ENCODE assay signal across 11 cellular contexts in genomic region chr7:18497082-18497481, GRCh38. TPM values are rescaled to one million over a fixed set of nuclear protein-coding genes. Genes with fewer than 3 reads are reported as not detected.
DNase-seq lines count a peak whose midpoint lies in the region; ATAC-seq, FAIRE-seq and TF ChIP-seq lines count a peak whose summit lies in the region.
"Had no signal": no experiment of that assay in that cellular context is flagged by ENCODE, and none has a peak within 500 bp of the region (broad histone marks: within the 10 kb centered on the region; RNA-seq: fewer than 3 reads in every experiment).

No MANE protein-coding gene starts in this region.

- peak overlapping the region; percentile 36 to 76 for H3K27ac ChIP-seq in coronary artery
- H3K27ac ChIP-seq in neuronal stem cell (replicated peaks; ENCODE audit: low read length) = no peak overlapping the region
- H3K27ac ChIP-seq in HepG2 (ENCODE audit: extremely low read length, insufficient read depth, low read length) = no peak overlapping the region
- H3K27ac ChIP-seq: hepatocyte had no signal

- H3K23ac ChIP-seq in neuronal stem cell (ENCODE audit: low read depth, low read length, poor library complexity) = no peak overlapping the region

- DNase-seq in HFFc6 (no peak), coronary artery (ENCODE audit: low spot score) (no peak), neuronal stem cell (ENCODE audit: low spot score) (no peak), HepG2 (ENCODE audit: low spot score) (no peak), DMS 273 treated with DMSO at 0.1 percent for 48 hours (lab: John Stamatoyannopoulos, UW) (no peak)
- no peak for DNase-seq in activated CD4-positive, alpha-beta T cell treated with anti-CD3 and anti-CD28 coated beads for 1 hour
- DNase-seq: activated CD4-positive, alpha-beta memory T cell treated with anti-CD3 and anti-CD28 coated beads for 36 hours; NCI-H226; SW 1271 had no signal

- no peak overlapping the region for H4K8ac ChIP-seq in neuronal stem cell (ENCODE audit: low read depth, low read length)

- H3K4me1 Mint-ChIP-seq in HFFc6 (ENCODE audit: low read depth) = peaks cover 48% of the 10 kb centered on the region

- CTCF ChIA-PET in HepG2 (lab: Yijun Ruan, JAX; ENCODE audit: low intra/inter-chr PET ratio, low total read pairs) = no interaction called here

- no peaks in the 10 kb centered on the region for H3K79me2 ChIP-seq in HepG2 (ENCODE audit: insufficient read depth, low read length)
- H3K79me2 ChIP-seq: hepatocyte had no signal

- no peak for TF ChIP-seq RAD21 in HepG2 (CRISPR knock-in tag; IDR thresholded peaks at IDR 0.05)

- H3K36me3 ChIP-seq in ES-I3 (ENCODE audit: insufficient read depth, low read length) = no peaks in the 10 kb centered on the region
- H3K36me3 ChIP-seq in neuronal stem cell (replicated peaks in 1 of 2; ENCODE audit: control insufficient read depth in 2 of 2, insufficient read depth in 2 of 2, low read length in 2 of 2) = no peaks in the 10 kb centered on the region
- H3K36me3 ChIP-seq in HepG2 (replicated peaks in 1 of 2; ENCODE audit: control insufficient read depth in 1 of 2, insufficient read depth in 2 of 2, low read length in 2 of 2) = no peaks in the 10 kb centered on the region

- FAIRE-seq in HepG2 (lab: Jason Lieb, UNC) = no peak

- TF ChIP-seq POLR2A in HepG2 (IDR thresholded peaks at IDR 0.05; ENCODE audit: insufficient read depth in 1 of 2, low read depth in 2 of 2, low read length in 2 of 2) = no peak

- no peaks in the 10 kb centered on the region for H3K9me3 Mint-ChIP-seq in HFFc6
- H3K9me3 Mint-ChIP-seq: activated CD4-positive, alpha-beta memory T cell treated with anti-CD3 and anti-CD28 coated beads for 36 hours had no signal

- in situ Hi-C loops in HepG2 (cut with HindIII; ENCODE audit: extremely low pct_ligation_motif_present, low pct_unique_long_range_greater_than_20kb) = no loop called here

- TF ChIP-seq EP300 in HepG2 (IDR thresholded peaks at IDR 0.05; ENCODE audit: low read depth in 2 of 2, low read length in 2 of 2) (no peak), HepG2 (CRISPR knock-in tag; IDR thresholded peaks at IDR 0.05; ENCODE audit: borderline replicate concordance) (no peak)

- no peaks in the 10 kb centered on the region for H3K27me3 Mint-ChIP-seq in HFFc6 (ENCODE audit: insufficient read depth)

- no peak overlapping the region for H3K18ac ChIP-seq in neuronal stem cell (ENCODE audit: low read length)

- H4K20me1 ChIP-seq in HepG2 (ENCODE audit: insufficient read depth, low read length) = no peaks in the 10 kb centered on the region

- no peaks in the 10 kb centered on the region for H3K79me1 ChIP-seq in neuronal stem cell (ENCODE audit: low read depth, low read length)

- no peak overlapping the region for H3K4me2 ChIP-seq in neuronal stem cell (ENCODE audit: insufficient read depth, low read length, poor library complexity, severe bottlenecking)
- no peak overlapping the region for H3K4me2 ChIP-seq in HepG2 (ENCODE audit: low read depth, low read length)

- no peak for ATAC-seq in HepG2

- no peak overlapping the region for H3K14ac ChIP-seq in neuronal stem cell (ENCODE audit: low read length)

- H3K4me3 ChIP-seq in coronary artery = peak overlapping the region; percentile 70
- H3K4me3 ChIP-seq in neuronal stem cell (ENCODE audit: low read length in 2 of 2) = peak overlapping the region in 1 of 2 donors; percentile 51
- H3K4me3 ChIP-seq in HepG2 (replicated peaks in 1 of 3; ENCODE audit: insufficient read depth in 1 of 3, low read depth in 2 of 3, low read length in 3 of 3) = no peak overlapping the region
- H3K4me3 ChIP-seq: hepatocyte had no signal

- H3K4me1 ChIP-seq in ES-I3 (ENCODE audit: insufficient read depth, low read length) (peaks cover 10% of the 10 kb centered on the region), neuronal stem cell (ENCODE audit: control insufficient read depth in 2 of 2, insufficient read depth in 1 of 2, low read depth in 1 of 2, low read length in 2 of 2) (peaks cover 6 to 17% of the 10 kb centered on the region in 2 donors), HepG2 (ENCODE audit: insufficient read depth, low read length) (no peaks in the 10 kb centered on the region)

- H3K36me3 Mint-ChIP-seq in HFFc6 (ENCODE audit: low read depth) = no peaks in the 10 kb centered on the region
- H3K36me3 Mint-ChIP-seq: activated CD4-positive, alpha-beta memory T cell treated with anti-CD3 and anti-CD28 coated beads for 36 hours had no signal

- no peak overlapping the region for H3K4ac ChIP-seq in neuronal stem cell (ENCODE audit: low read length)

- intact Hi-C loops in HepG2 (cut with micrococcal nuclease; ENCODE audit: unreplicated experiment) = no loop called here

- H3K27ac Mint-ChIP-seq in HFFc6 = no peak overlapping the region
- H3K27ac Mint-ChIP-seq: activated CD4-positive, alpha-beta memory T cell treated with anti-CD3 and anti-CD28 coated beads for 36 hours had no signal

- H2AFZ ChIP-seq in neuronal stem cell (ENCODE audit: low read length) (peak overlapping the region; percentile 85), HepG2 (ENCODE audit: low read length) (no peak overlapping the region)

- POLR2A ChIA-PET in HepG2 (lab: Yijun Ruan, JAX) = no interaction called here

- peak overlapping the region; percentile 83 for H3K4me3 Mint-ChIP-seq in HFFc6
- H3K4me3 Mint-ChIP-seq: activated CD4-positive, alpha-beta memory T cell treated with anti-CD3 and anti-CD28 coated beads for 36 hours had no signal

- H2AK5ac ChIP-seq in neuronal stem cell (ENCODE audit: low read depth, low read length) = no peak overlapping the region

- H2BK12ac ChIP-seq in neuronal stem cell (ENCODE audit: low read length) = no peak overlapping the region

- H3K9me3 ChIP-seq in ES-I3 (ENCODE audit: control insufficient read depth, insufficient read depth, low read length) (no peaks in the 10 kb centered on the region), neuronal stem cell (replicated peaks in 1 of 2; ENCODE audit: control insufficient read depth in 2 of 2, insufficient read depth in 1 of 2, low read depth in 1 of 2, low read length in 2 of 2) (no peaks in the 10 kb centered on the region), HepG2 (ENCODE audit: low read length) (no peaks in the 10 kb centered on the region)

- no CpG with 5 or more reads among the region's 3 CpGs for WGBS in neuronal stem cell (ENCODE audit: extremely low coverage in 2 of 2, insufficient read length in 2 of 2, insufficient replicate concordance in 1 of 2), 2 donors
- WGBS in HepG2 (ENCODE audit: low lambda C conversion rate) = 35% methylated on average over 3 of the region's 3 CpGs

- H2BK15ac ChIP-seq in neuronal stem cell (ENCODE audit: low read length) = no peak overlapping the region

- TF ChIP-seq CTCF in HFFc6 (IDR thresholded peaks at IDR 0.05) (no peak), coronary artery (IDR thresholded peaks at IDR 0.05) (no peak), HepG2 (CRISPR knock-in tag; IDR thresholded peaks at IDR 0.05) (no peak)

- no peak overlapping the region for H2BK5ac ChIP-seq in neuronal stem cell (ENCODE audit: low read length)

- peak overlapping the region; percentile 19; the same call in 1 of the 2 replicates for H3K9ac ChIP-seq in ES-I3 (ENCODE audit: low read depth, low read length)
- no peak overlapping the region for H3K9ac ChIP-seq in neuronal stem cell (ENCODE audit: low read depth, low read length, poor library complexity)
- no peak overlapping the region for H3K9ac ChIP-seq in HepG2 (ENCODE audit: insufficient read depth, low read depth, low read length)

- H4K91ac ChIP-seq in neuronal stem cell (ENCODE audit: low read depth, low read length, poor library complexity) = no peak overlapping the region

- H3K27me3 ChIP-seq in neuronal stem cell (ENCODE audit: control insufficient read depth in 3 of 3, insufficient read depth in 3 of 3, low read depth in 1 of 3, low read length in 3 of 3) (no peaks in the 10 kb centered on the region), HepG2 (ENCODE audit: control insufficient read depth in 1 of 2, insufficient read depth in 2 of 2, low read length in 2 of 2) (no peaks in the 10 kb centered on the region)

- no TSS peak for BruUV-seq in HepG2 (replicated peaks; lab: Mats Ljungman, UMichigan)

- H2BK120ac ChIP-seq in neuronal stem cell (ENCODE audit: low read depth, low read length) = no peak overlapping the region

TF ChIP-seq in HepG2, 621 proteins besides CTCF, POLR2A, EP300 and RAD21:
- no peak for TF ChIP-seq THAP11 (CRISPR knock-in tag; IDR thresholded peaks at IDR 0.05)
- TF ChIP-seq ZNF570 (CRISPR knock-in tag; IDR thresholded peaks at IDR 0.05; ENCODE audit: borderline replicate concordance) = no peak
- TF ChIP-seq CHD4 (IDR thresholded peaks at IDR 0.05; ENCODE audit: borderline replicate concordance, low read length) = no peak
- no peak for TF ChIP-seq SMARCE1 (IDR thresholded peaks at IDR 0.05; ENCODE audit: borderline replicate concordance)
- no peak for TF ChIP-seq NFE2L1 (CRISPR knock-in tag; IDR thresholded peaks at IDR 0.05; ENCODE audit: borderline replicate concordance)
- no peak for TF ChIP-seq MATR3 (CRISPR knock-in tag; IDR thresholded peaks at IDR 0.05)

RNA-seq across cellular contexts. Expression of gene HDAC9, which starts 1.5 kb away (rescaled TPM):
- 10 to 100 TPM; 11.5 to 29.2 (median 13.2) TPM for total RNA-seq in HFFc6 (2021; fragmentation: NEBNext Ultra II Directional; extraction: Animal tissue kit (Norgen Biotek cat#: 25700))
- 21.9 TPM for polyA plus RNA-seq in neuronal stem cell (2013, experiment 1 of 2)
- polyA plus RNA-seq in neuronal stem cell (2013, experiment 2 of 2) = 21.7 TPM
- 0.06 and 0.07 TPM in 2 replicates for total RNA-seq in HepG2 (2016; rRNA removed; fragmentation: Illumina TruSeq; extraction: Trizol)
- not detected in 2 replicates for total RNA-seq in HepG2 (2016; cell fraction: cytosol; rRNA removed; fragmentation: Illumina TruSeq; extraction: Trizol; ENCODE audit: low read depth)
- total RNA-seq in HepG2 (2016; cell fraction: insoluble cytoplasmic fraction; rRNA removed; fragmentation: Illumina TruSeq; extraction: Trizol) = 0.12 and 0.15 TPM in 2 replicates
- 0.03 and 0.10 TPM in 2 replicates for total RNA-seq in HepG2 (2016; cell fraction: membrane; rRNA removed; fragmentation: Illumina TruSeq; extraction: Trizol)
- not detected in 2 replicates for total RNA-seq in HepG2 (2016; cell fraction: nucleus; rRNA removed; fragmentation: Illumina TruSeq; extraction: Trizol)
- 0.05 and 0.09 TPM in 2 replicates for polyA plus RNA-seq in HepG2 (2011; rRNA removed)
- polyA plus RNA-seq in HepG2 (2011; cell fraction: cytosol; rRNA removed) = 0.04 TPM in 1 of 2 replicates, not detected in the other
- polyA plus RNA-seq in HepG2 (2011; cell fraction: nucleus; rRNA removed) = 0.07 and 0.10 TPM in 2 replicates
- polyA plus RNA-seq in HepG2 (2012) = not detected in 2 replicates
- not detected in 2 replicates for polyA plus RNA-seq in HepG2 (2016; cell fraction: cytosol; fragmentation: Illumina TruSeq; extraction: Trizol; ENCODE audit: low read depth)
- polyA plus RNA-seq in HepG2 (2016; cell fraction: insoluble cytoplasmic fraction; fragmentation: Illumina TruSeq; extraction: Trizol; ENCODE audit: low read depth) = 0.11 and 0.14 TPM in 2 replicates
- polyA plus RNA-seq in HepG2 (2016; cell fraction: membrane; fragmentation: Illumina TruSeq; extraction: Trizol; ENCODE audit: low read depth) = not detected in 2 replicates
- polyA plus RNA-seq in HepG2 (2016; cell fraction: nucleus; fragmentation: Illumina TruSeq; extraction: Trizol; ENCODE audit: insufficient read depth, low read depth) = not detected in 2 replicates
- 1.6 TPM in 1 of 2 replicates, not detected in the other for polyA minus RNA-seq in HepG2 (2011; rRNA and poly(A)+ RNA removed; ENCODE audit: low replicate concordance)
- not detected in 2 replicates for polyA minus RNA-seq in HepG2 (2011; cell fraction: cytosol; rRNA and poly(A)+ RNA removed)
- 0.25 and 0.64 TPM in 2 replicates for polyA minus RNA-seq in HepG2 (2011; cell fraction: nucleus; rRNA and poly(A)+ RNA removed)

Comparison
In these comparisons a context has a peak if more than half of its experiments do, and no peak if none do; other contexts are left out.
1. H3K27ac ChIP-seq: peak in coronary artery (2 of 2); none in neuronal stem cell (single experiment) and HepG2 (single experiment).
2. RNA of gene HDAC9, which starts 1.5 kb away (total RNA-seq): 11.5 to 29.2 TPM in HFFc6; 0.03 to 0.15 TPM in HepG2; every median in the first group is over 4 times any median in the second.